Comparison of ENCODE assay signal across 8 cellular contexts in genomic region chr7:151082151-151083070, GRCh38. TPM values are rescaled to one million over a fixed set of nuclear protein-coding genes. Genes with fewer than 3 reads are reported as not detected.
DNase-seq lines count a peak whose midpoint lies in the region; ATAC-seq, FAIRE-seq and TF ChIP-seq lines count a peak whose summit lies in the region.

No MANE protein-coding gene starts in this region.

- CTCF ChIA-PET in Calu3 (lab: Charles Lee) (interaction anchor here (1.2 kb wide), 1 partner anchor 54 kb away, joined by 5 read pairs; the partner anchor contains the start of gene ABCB8), Panc1 (lab: Charles Lee) (interaction anchor here (0.6 kb wide), 1 partner anchor 22 kb away, joined by 3 read pairs; no protein-coding TSS in a partner anchor)

- POLR2A ChIA-PET in Panc1 (lab: Charles Lee) = interaction anchor here (0.6 to 0.7 kb wide), 2 partner anchors 28 to 284 kb away, joined by 3 read pairs; no protein-coding TSS in a partner anchor

- H3K36me3 Mint-ChIP-seq in Calu3 (ENCODE audit: insufficient read depth, unreplicated experiment) = peaks cover 63% of the 10 kb centered on the region

- FAIRE-seq in GM12892 (lab: Jason Lieb, UNC) = no peak

- H3K36me3 ChIP-seq in Panc1 (ENCODE audit: control insufficient read depth, insufficient read depth, low read length) = no peaks in the 10 kb centered on the region
- no peaks in the 10 kb centered on the region for H3K36me3 ChIP-seq in ovary

- H3K4me1 ChIP-seq in Panc1 (ENCODE audit: control insufficient read depth, insufficient read depth, low read length) (peaks cover 41% of the 10 kb centered on the region), ovary (ENCODE audit: insufficient read depth) (peaks cover 28% of the 10 kb centered on the region)

- in situ Hi-C loops in Panc1 (cut with HindIII; ENCODE audit: low pct_unique_long_range_greater_than_20kb, low sequenced_read_pairs) = no loop called here

- no peaks in the 10 kb centered on the region for H3K27me3 Mint-ChIP-seq in Calu3 (ENCODE audit: unreplicated experiment)

- H3K27ac Mint-ChIP-seq in Calu3 (ENCODE audit: unreplicated experiment) = peak overlapping the region; percentile 61

- no peaks in the 10 kb centered on the region for H3K27me3 ChIP-seq in Panc1 (ENCODE audit: control insufficient read depth, insufficient read depth, low read length)
- H3K27me3 ChIP-seq in ovary = no peaks in the 10 kb centered on the region

- TF ChIP-seq EP300 in ovary (IDR thresholded peaks at IDR 0.05) = no peak

- peaks cover 24% of the 10 kb centered on the region for H3K4me1 Mint-ChIP-seq in Calu3 (ENCODE audit: low read depth, unreplicated experiment)

- no peak for TF ChIP-seq POLR2A in ovary (IDR thresholded peaks at IDR 0.05)
- TF ChIP-seq POLR2A in GM12892 (IDR thresholded peaks at IDR 0.05; ENCODE audit: low read depth, low read length) = no peak

- 48 to 57% (median 51%) methylated on average over 42 of the region's 42 CpGs for WGBS in ovary, 3 donors

- ATAC-seq in Panc1 (no peak), left lobe of liver (no peak)

- H3K9me3 ChIP-seq in Panc1 (ENCODE audit: control insufficient read depth, insufficient read depth, low read depth, low read length) (no peaks in the 10 kb centered on the region), ovary (no peaks in the 10 kb centered on the region)

- H3K27ac ChIP-seq in Panc1 (ENCODE audit: low read length) = peak overlapping the region; percentile 91
- peak overlapping the region; percentile 63 to 85 for H3K27ac ChIP-seq in ovary

- BruUV-seq in Calu3 (replicated peaks; lab: Mats Ljungman, UMichigan) (no TSS peak), Panc1 (replicated peaks; lab: Mats Ljungman, UMichigan) (TSS peak; percentile 87)

- H3K4me3 ChIP-seq in Panc1 (ENCODE audit: low read depth in 2 of 2, low read length in 2 of 2) (peak overlapping the region; percentile 74 to 93), epithelial cell of proximal tubule (ENCODE audit: low read depth, low read length) (peak overlapping the region; percentile 95), ovary (peak overlapping the region; percentile 63)

- no peak for DNase-seq in Calu3
- DNase-seq in Panc1 (ENCODE audit: low read depth, low spot score) = no peak
- DNase-seq in epithelial cell of proximal tubule (ENCODE audit: low read depth) = no peak
- DNase-seq in ovary = peak in 4 of 5 donors; percentile 30 to 58 (median 57)
- no peak for DNase-seq in NCI-H2171 treated with DMSO at 0.1 percent for 48 hours (lab: John Stamatoyannopoulos, UW)
- DNase-seq in SHP77 treated with DMSO at 0.1 percent for 48 hours (lab: John Stamatoyannopoulos, UW) = no peak
- DNase-seq in left lobe of liver (ENCODE audit: low spot score) = no peak
- DNase-seq in GM12892 (ENCODE audit: insufficient read length) = no peak

- intact Hi-C loops in Calu3 (cut with micrococcal nuclease; ENCODE audit: unreplicated experiment) = loop anchor here (5.0 kb wide), 1 partner anchor 55 kb away; the partner anchor contains the start of gene ABCB8
- intact Hi-C loops in Panc1 (cut with micrococcal nuclease; ENCODE audit: unreplicated experiment) = no loop called here
- intact Hi-C loops in ovary (cut with DNase I) = loop anchor here in 1 of 4 donors (2.0 kb wide), 1 partner anchor 22 kb away; no protein-coding TSS in a partner anchor

- no peak for TF ChIP-seq CTCF in Calu3 (IDR thresholded peaks at IDR 0.05; ENCODE audit: unreplicated experiment)
- TF ChIP-seq CTCF in Panc1 (IDR thresholded peaks at IDR 0.05) = no peak
- no peak for TF ChIP-seq CTCF in epithelial cell of proximal tubule (conservative IDR thresholded peaks at IDR 0.05; ENCODE audit: low read depth, low read length)
- no peak for TF ChIP-seq CTCF in ovary (IDR thresholded peaks at IDR 0.05)

- no peaks in the 10 kb centered on the region for H3K9me3 Mint-ChIP-seq in Calu3 (ENCODE audit: low read depth, unreplicated experiment)

- H3K4me3 Mint-ChIP-seq in Calu3 (ENCODE audit: low read depth, unreplicated experiment) = peak overlapping the region; percentile 98

RNA-seq across cellular contexts. Expression of gene TMUB1, which starts 0.9 kb away (rescaled TPM):
- total RNA-seq in Calu3 (2022) (49.9 and 51.2 TPM in 2 replicates), Panc1 (2021; ENCODE audit: unreplicated experiment) (112 TPM), epithelial cell of proximal tubule (73.7 and 94.9 TPM in 2 replicates), ovary (10 to 100 TPM; 19.0 to 40.3 (median 33.8) TPM), left lobe of liver (60.4 TPM)
- polyA plus RNA-seq in Panc1 (2012; ENCODE audit: insufficient read length) = 151 TPM
- 10 to 100 TPM in 1 of 2 donors, 1 to 10 TPM in 1; 1.9 to 28.8 TPM for polyA plus RNA-seq in ovary
- polyA plus RNA-seq in GM12892 (2012; ENCODE audit: missing spikeins) = 12.0 TPM

RNA-seq across cellular contexts. Expression of gene FASTK, which starts 1.8 kb away (rescaled TPM):
- 113 and 121 TPM in 2 replicates for total RNA-seq in Calu3 (2022)
- 95.0 TPM for total RNA-seq in Panc1 (2021; ENCODE audit: unreplicated experiment)
- polyA plus RNA-seq in Panc1 (2012; ENCODE audit: insufficient read length) = 104 TPM
- 61.2 and 89.8 TPM in 2 replicates for total RNA-seq in epithelial cell of proximal tubule
- 10 to 100 TPM; 58.0 to 93.3 (median 75.8) TPM for total RNA-seq in ovary
- 10 to 100 TPM in 1 of 2 donors, 1 to 10 TPM in 1; 5.4 to 95.2 TPM for polyA plus RNA-seq in ovary
- total RNA-seq in left lobe of liver = 61.3 TPM
- 23.6 TPM for polyA plus RNA-seq in GM12892 (2012; ENCODE audit: missing spikeins)

RNA-seq across cellular contexts. Expression of gene AGAP3, which starts 3.9 kb away (rescaled TPM):
- total RNA-seq in Calu3 (2022) = 67.4 and 73.4 TPM in 2 replicates
- 103 TPM for total RNA-seq in Panc1 (2021; ENCODE audit: unreplicated experiment)
- polyA plus RNA-seq in Panc1 (2012; ENCODE audit: insufficient read length) = 93.3 TPM
- 54.1 and 60.1 TPM in 2 replicates for total RNA-seq in epithelial cell of proximal tubule
- 100 to 1,000 TPM in 4 of 7 donors, 10 to 100 TPM in 3; 58.7 to 125 (median 101) TPM for total RNA-seq in ovary
- 10 to 100 TPM; 22.3 to 77.4 TPM for polyA plus RNA-seq in ovary
- total RNA-seq in left lobe of liver = 54.7 TPM
- 22.6 TPM for polyA plus RNA-seq in GM12892 (2012; ENCODE audit: missing spikeins)

RNA-seq across cellular contexts. Expression of gene SLC4A2, which starts 23.0 kb away (rescaled TPM):
- total RNA-seq in Calu3 (2022) = 194 and 209 TPM in 2 replicates
- 580 TPM for total RNA-seq in Panc1 (2021; ENCODE audit: unreplicated experiment)
- polyA plus RNA-seq in Panc1 (2012; ENCODE audit: insufficient read length) = 737 TPM
- 115 and 164 TPM in 2 replicates for total RNA-seq in epithelial cell of proximal tubule
- total RNA-seq in ovary = 100 to 1,000 TPM in 4 of 7 donors, 10 to 100 TPM in 3; 55.6 to 127 (median 108) TPM
- polyA plus RNA-seq in ovary = 10 to 100 TPM; 10.5 to 53.2 TPM
- total RNA-seq in left lobe of liver = 83.1 TPM
- 38.7 TPM for polyA plus RNA-seq in GM12892 (2012; ENCODE audit: missing spikeins)

RNA-seq across cellular contexts. Expression of gene CDK5, which starts 24.7 kb away (rescaled TPM):
- total RNA-seq in Calu3 (2022) (23.5 and 24.6 TPM in 2 replicates), Panc1 (2021; ENCODE audit: unreplicated experiment) (25.6 TPM), epithelial cell of proximal tubule (19.3 and 21.1 TPM in 2 replicates), ovary (1 to 10 TPM; 2.7 to 5.9 (median 4.1) TPM), left lobe of liver (9.6 TPM)
- polyA plus RNA-seq in Panc1 (2012; ENCODE audit: insufficient read length) = 42.6 TPM
- polyA plus RNA-seq in ovary = 1 to 10 TPM; 3.8 to 9.4 TPM
- polyA plus RNA-seq in GM12892 (2012; ENCODE audit: missing spikeins) = 15.7 TPM

Comparison
In these comparisons a context has a peak if more than half of its experiments do, and no peak if none do; other contexts are left out.
1. DNase-seq: peak in ovary (4 of 5); none in Calu3 (single experiment), Panc1 (single experiment), epithelial cell of proximal tubule (single experiment), NCI-H2171 treated with DMSO at 0.1 percent for 48 hours (single experiment), SHP77 treated with DMSO at 0.1 percent for 48 hours (single experiment), left lobe of liver (single experiment) and GM12892 (single experiment).
2. Peak in every context shown above with its lines, with median percentiles within 50 percentile points of each other: H3K4me3 ChIP-seq.